In genomic region chr16:4114257-4115208, GRCh38 we compare ENCODE assay signal across 9 cellular contexts. TPM values are rescaled to one million over a fixed set of nuclear protein-coding genes. Genes with fewer than 3 reads are reported as not detected.
A peak's percentile ranks its signal among the peaks of the same experiment; 100 is the strongest.
DNase-seq lines count a peak whose midpoint lies in the region; ATAC-seq and TF ChIP-seq lines count a peak whose summit lies in the region.
"Had no signal": no experiment of that assay in that cellular context is flagged by ENCODE, and none has a peak within 500 bp of the region (broad histone marks: within the 10 kb centered on the region; RNA-seq: fewer than 3 reads in every experiment).

No MANE protein-coding gene starts in this region.

- H3K14ac ChIP-seq in H9 (ENCODE audit: insufficient read depth, low read length) = no peak overlapping the region

- H3K23ac ChIP-seq in H9 (ENCODE audit: insufficient read length, low read depth, low read length) = no peak overlapping the region

- peak overlapping the region; percentile 7 for H3K4me2 ChIP-seq in H9 (ENCODE audit: insufficient read depth, insufficient read length, low read length)
- H3K4me2 ChIP-seq in hepatocyte = peak overlapping the region; percentile 96

- H2BK120ac ChIP-seq in H9 (ENCODE audit: low read depth, low read length, poor library complexity, severe bottlenecking) = no peak overlapping the region

- WGBS in H9 (ENCODE audit: extremely low coverage, insufficient read length, low lambda C conversion rate) = no CpG with 5 or more reads among the region's 47 CpGs
- WGBS in hepatocyte (ENCODE audit: low lambda C conversion rate, missing lambda C conversion rate) = 93% methylated on average over 47 of the region's 47 CpGs

- no peaks in the 10 kb centered on the region for H3K9me2 ChIP-seq in hepatocyte (replicated peaks; ENCODE audit: insufficient read depth)

- H3K27ac ChIP-seq in H9 (ENCODE audit: insufficient read length, low read depth, low read length) = no peak overlapping the region
- H3K27ac ChIP-seq in hepatocyte = no peak overlapping the region
- H3K27ac ChIP-seq in skeletal muscle tissue (ENCODE audit: low read depth, low read length) = peak overlapping the region; percentile 77

- POLR2A ChIA-PET in activated CD4-positive, alpha-beta memory T cell treated with anti-CD3 and anti-CD28 coated beads for 36 hours (lab: Charles Lee) = interaction anchor here (2.2 kb wide), 1 partner anchor 139 kb away, joined by 10 read pairs; no protein-coding TSS in a partner anchor

- no peak overlapping the region for H3T11ph ChIP-seq in H9 (ENCODE audit: low read length)

- TF ChIP-seq CTCF in H9 (conservative IDR thresholded peaks at IDR 0.05) = no peak
- no peak for TF ChIP-seq CTCF in hepatocyte (IDR thresholded peaks at IDR 0.05; ENCODE audit: poor library complexity)

- H2AK5ac ChIP-seq in H9 (ENCODE audit: insufficient read length, low read length) = no peak overlapping the region

- no peak overlapping the region for H3K18ac ChIP-seq in H9 (ENCODE audit: insufficient read length, low read depth, low read length)

- H4K91ac ChIP-seq in H9 (ENCODE audit: insufficient read length, low read depth, low read length) = no peak overlapping the region

- H2AFZ ChIP-seq in H9 (ENCODE audit: low read length) (no peak overlapping the region), hepatocyte (no peak overlapping the region)

- H2BK12ac ChIP-seq in H9 (ENCODE audit: insufficient read length, low read depth, low read length) = no peak overlapping the region

- H2BK20ac ChIP-seq in H9 (ENCODE audit: low read depth, low read length, poor library complexity, severe bottlenecking) = no peak overlapping the region

- H3K4me1 ChIP-seq in H9 (ENCODE audit: insufficient read depth, low read length) (no peaks in the 10 kb centered on the region; the same call in 1 of the 2 replicates), hepatocyte (ENCODE audit: insufficient read depth) (peaks cover 23% of the 10 kb centered on the region), skeletal muscle tissue (ENCODE audit: control insufficient read depth in 3 of 3, insufficient read depth in 3 of 3, low read length in 3 of 3) (peaks cover 44 to 55% (median 45%) of the 10 kb centered on the region in 3 donors)

- ATAC-seq in GM18520 (IDR thresholded peaks at IDR 0.05; ENCODE audit: unreplicated experiment) (no peak), HG03378 (IDR thresholded peaks at IDR 0.05; ENCODE audit: unreplicated experiment) (no peak)

- peaks cover 0 to 9% (median 2%) of the 10 kb centered on the region in 3 experiments; a peak in 2 of 7 replicates for H3K36me3 Mint-ChIP-seq in H9 (ENCODE audit: insufficient read depth in 1 of 3, low read depth in 3 of 3)
- peaks cover 6% of the 10 kb centered on the region for H3K36me3 Mint-ChIP-seq in activated CD4-positive, alpha-beta memory T cell treated with anti-CD3 and anti-CD28 coated beads for 36 hours

- no peak overlapping the region for H4K8ac ChIP-seq in H9 (replicated peaks; ENCODE audit: insufficient read length, low read depth, low read length)

- H2BK15ac ChIP-seq in H9 (ENCODE audit: low read depth, low read length) = no peak overlapping the region

- no peaks in the 10 kb centered on the region; the same call in 1 of the 2 replicates for H3K27me3 ChIP-seq in H9 (ENCODE audit: insufficient read depth, low read length)
- H3K27me3 ChIP-seq in hepatocyte = no peaks in the 10 kb centered on the region
- H3K27me3 ChIP-seq in skeletal muscle tissue (ENCODE audit: control insufficient read depth in 3 of 3, insufficient read depth in 3 of 3, low read length in 3 of 3) = no peaks in the 10 kb centered on the region

- H3K36me3 ChIP-seq in hepatocyte (replicated peaks; ENCODE audit: insufficient read depth, low read depth) (no peaks in the 10 kb centered on the region), skeletal muscle tissue (ENCODE audit: control insufficient read depth in 3 of 3, insufficient read depth in 3 of 3, low read length in 3 of 3) (peaks cover 3 to 8% (median 6%) of the 10 kb centered on the region in 3 donors)

- no peak overlapping the region for H2BK5ac ChIP-seq in H9 (ENCODE audit: insufficient read length, low read length)

- peaks cover 7% of the 10 kb centered on the region for H3K23me2 ChIP-seq in H9 (ENCODE audit: insufficient read length, low read depth, low read length, poor library complexity, severe bottlenecking)

- no peak overlapping the region for H3K27ac Mint-ChIP-seq in H9
- no peak overlapping the region for H3K27ac Mint-ChIP-seq in activated CD4-positive, alpha-beta memory T cell treated with anti-CD3 and anti-CD28 coated beads for 36 hours

- no peak overlapping the region for H4K5ac ChIP-seq in H9 (ENCODE audit: insufficient read length, low read depth, low read length)

- DNase-seq in H9 (no peak), hepatocyte (ENCODE audit: low spot score) (no peak)
- no peak for DNase-seq in activated CD4-positive, alpha-beta memory T cell treated with anti-CD3 and anti-CD28 coated beads for 36 hours
- DNase-seq in effector CD4-positive, alpha-beta T cell = no peak
- no peak for DNase-seq in stimulated activated CD4-positive, alpha-beta T cell treated with anti-CD3 and anti-CD28 coated beads, Interleukin-1b, Interleukin-23, amount 100 ng/mL, for 48 hours
- DNase-seq: NCI-H2107 had no signal

- CTCF ChIA-PET in activated CD4-positive, alpha-beta memory T cell treated with anti-CD3 and anti-CD28 coated beads for 36 hours (lab: Charles Lee) = interaction anchor here (2.3 to 3.5 kb wide), 2 partner anchors 139 kb away, joined by 19 to 20 read pairs; no protein-coding TSS in a partner anchor

- H3K4me3 Mint-ChIP-seq in H9 = peak overlapping the region; percentile 65 to 81
- peak overlapping the region; percentile 69 for H3K4me3 Mint-ChIP-seq in activated CD4-positive, alpha-beta memory T cell treated with anti-CD3 and anti-CD28 coated beads for 36 hours

- no peak overlapping the region for H3K9ac ChIP-seq in H9 (ENCODE audit: extremely low read depth, insufficient read length, low read length)
- H3K9ac ChIP-seq in skeletal muscle tissue (ENCODE audit: low read depth in 1 of 3, low read length in 3 of 3) = peak overlapping the region; percentile 67 to 91 (median 77)

- H3K27me3 Mint-ChIP-seq in H9 (ENCODE audit: low read depth) = peaks cover 46% of the 10 kb centered on the region
- H3K27me3 Mint-ChIP-seq in activated CD4-positive, alpha-beta memory T cell treated with anti-CD3 and anti-CD28 coated beads for 36 hours = no peaks in the 10 kb centered on the region

- intact Hi-C loops in activated CD4-positive, alpha-beta memory T cell treated with anti-CD3 and anti-CD28 coated beads for 36 hours (cut with micrococcal nuclease) = loop anchor here (1.0 kb wide), 1 partner anchor 139 kb away; no protein-coding TSS in a partner anchor

- H3K4ac ChIP-seq in H9 (ENCODE audit: low read depth, low read length) = no peak overlapping the region

- no peaks in the 10 kb centered on the region for H3K79me1 ChIP-seq in H9 (ENCODE audit: insufficient read depth, low read depth, low read length, poor library complexity, severe bottlenecking)

- H3K4me1 Mint-ChIP-seq in H9 = peaks cover 27 to 36% of the 10 kb centered on the region in 2 experiments
- peaks cover 47% of the 10 kb centered on the region for H3K4me1 Mint-ChIP-seq in activated CD4-positive, alpha-beta memory T cell treated with anti-CD3 and anti-CD28 coated beads for 36 hours (ENCODE audit: low read depth)

- H3K56ac ChIP-seq in H9 (ENCODE audit: insufficient read length, low read depth, low read length) = no peak overlapping the region

- H3K4me3 ChIP-seq in hepatocyte (peak overlapping the region; percentile 82), skeletal muscle tissue (ENCODE audit: low read length in 3 of 3) (peak overlapping the region; percentile 61 to 81 (median 66))

- H3K79me2 ChIP-seq in H9 (ENCODE audit: insufficient read depth, low read length) (no peaks in the 10 kb centered on the region), hepatocyte (peaks cover 56% of the 10 kb centered on the region)

- no peaks in the 10 kb centered on the region for H3K9me3 ChIP-seq in H9 (ENCODE audit: control insufficient read depth, low read depth, low read length)
- no peaks in the 10 kb centered on the region for H3K9me3 ChIP-seq in hepatocyte (ENCODE audit: low read depth)
- no peaks in the 10 kb centered on the region for H3K9me3 ChIP-seq in skeletal muscle tissue (ENCODE audit: control insufficient read depth in 3 of 3, low read length in 3 of 3)

- H3K9me3 Mint-ChIP-seq in H9 = 0 out of 5 replicates have a peak, but pooled peaks cover 0 to 2% of the 10 kb centered on the region in 2 experiments
- no peaks in the 10 kb centered on the region for H3K9me3 Mint-ChIP-seq in activated CD4-positive, alpha-beta memory T cell treated with anti-CD3 and anti-CD28 coated beads for 36 hours

- H4K20me1 ChIP-seq in H9 (ENCODE audit: control insufficient read depth, insufficient read depth, insufficient read length) = no peaks in the 10 kb centered on the region
- peaks cover 5% of the 10 kb centered on the region for H4K20me1 ChIP-seq in hepatocyte (ENCODE audit: insufficient read depth, poor library complexity, severe bottlenecking)

RNA-seq across cellular contexts. Expression of gene ADCY9, which starts 1.7 kb away (rescaled TPM):
- total RNA-seq in H9 (2021) (4.7 and 5.7 TPM in 2 replicates), hepatocyte (12.4 and 15.9 TPM in 2 replicates), skeletal muscle tissue (8.9 TPM)
- 1 to 10 TPM; 3.8 to 4.9 TPM for total RNA-seq in activated CD4-positive, alpha-beta memory T cell treated with anti-CD3 and anti-CD28 coated beads for 36 hours
- polyA plus RNA-seq in hepatocyte = 7.6 and 12.0 TPM in 2 replicates
